9 cellular contexts compared by ENCODE assay signal in genomic region chr4:101019941-101020401, GRCh38.
DNase-seq lines count a peak whose midpoint lies in the region; ATAC-seq, FAIRE-seq and TF ChIP-seq lines count a peak whose summit lies in the region.
"Had no signal": no experiment of that assay in that cellular context is flagged by ENCODE, and none has a peak within 500 bp of the region (broad histone marks: within the 10 kb centered on the region; RNA-seq: fewer than 3 reads in every experiment).

No MANE protein-coding gene starts in this region.

- ATAC-seq in GM21576 (IDR thresholded peaks at IDR 0.05; ENCODE audit: unreplicated experiment), result peak; percentile 53
- ATAC-seq in body of pancreas, result no peak
- ATAC-seq: K562 had no signal

- intact Hi-C loops in body of pancreas (cut with DNase I), result no loop called here

- CTCF ChIA-PET in GM10248 (lab: Yijun Ruan, JAX), result interaction anchor here (1.0 to 1.7 kb wide), 5 partner anchors 8 to 27 kb away, joined by 3 to 4 read pairs (median 4); no protein-coding TSS in a partner anchor

- TF ChIP-seq CTCF in GM10248 (IDR thresholded peaks at IDR 0.05; ENCODE audit: control extremely low read depth, extremely low read depth, low read depth, missing control alignments), result no peak
- no peak for TF ChIP-seq CTCF in body of pancreas (IDR thresholded peaks at IDR 0.05)

- H3K4me3 ChIP-seq in HUES48 (ENCODE audit: low read depth, low read length), result no peak overlapping the region
- H3K4me3 ChIP-seq in body of pancreas, result no peak overlapping the region
- H3K4me3 ChIP-seq: K562 had no signal

- H3K9ac ChIP-seq in HUES48 (ENCODE audit: low read depth, low read length), result peak overlapping the region; percentile 20

- DNase-seq in GM10248 (ENCODE audit: extremely low spot score) (peak; percentile 21), 8988T (no peak), body of pancreas (no peak), mucosa of gallbladder (ENCODE audit: low spot score) (no peak), NCI-H1092 treated with DMSO at 0.1 percent for 48 hours (lab: John Stamatoyannopoulos, UW) (no peak)

- H3K9me3 ChIP-seq in HUES48 (ENCODE audit: control insufficient read depth, insufficient read depth, low read length) (no peaks in the 10 kb centered on the region), body of pancreas (no peaks in the 10 kb centered on the region)

- H3K36me3 ChIP-seq in HUES48 (ENCODE audit: control insufficient read depth, insufficient read depth, low read length) (no peaks in the 10 kb centered on the region), body of pancreas (replicated peaks in 1 of 2; ENCODE audit: insufficient read depth in 1 of 2, low read depth in 2 of 2) (no peaks in the 10 kb centered on the region)

- POLR2A ChIA-PET in GM10248 (lab: Yijun Ruan, JAX), result no interaction called here

- TF ChIP-seq POLR2A in body of pancreas (IDR thresholded peaks at IDR 0.05), result no peak

- 40 to 51% methylated on average over 1 of the region's 1 CpG for WGBS in body of pancreas, 2 donors

- H3K27ac ChIP-seq in HUES48 (ENCODE audit: low read depth, low read length) (peak overlapping the region; percentile 89), body of pancreas (no peak overlapping the region)

- peak; percentile 54 for FAIRE-seq in endometrium (lab: Jason Lieb, UNC)
- FAIRE-seq: K562 had no signal

- H3K4me1 ChIP-seq in HUES48 (ENCODE audit: control insufficient read depth, insufficient read depth, low read length) (peaks cover 36% of the 10 kb centered on the region), body of pancreas (no peaks in the 10 kb centered on the region)

- H3K27me3 ChIP-seq in HUES48 (ENCODE audit: control insufficient read depth, insufficient read depth, low read length) (no peaks in the 10 kb centered on the region), body of pancreas (no peaks in the 10 kb centered on the region)
